20 cellular contexts compared by ENCODE assay signal in genomic region chr14:92755495-92755894, GRCh38. TPM values are rescaled to one million over a fixed set of nuclear protein-coding genes. Genes with fewer than 3 reads are reported as not detected.
DNase-seq lines count a peak whose midpoint lies in the region; ATAC-seq and TF ChIP-seq lines count a peak whose summit lies in the region.
"Had no signal": no experiment of that assay in that cellular context is flagged by ENCODE, and none has a peak within 500 bp of the region (broad histone marks: within the 10 kb centered on the region; RNA-seq: fewer than 3 reads in every experiment).

No MANE protein-coding gene starts in this region.

- H3K27ac ChIP-seq in KOPT-K1 (ENCODE audit: low read depth, low read length, poor library complexity, severe bottlenecking): peak overlapping the region; percentile 11
- H3K27ac ChIP-seq in parathyroid adenoma: no peak overlapping the region
- H3K27ac ChIP-seq in CD4-positive, alpha-beta T cell (ENCODE audit: low read depth, low read length): no peak overlapping the region
- no peak overlapping the region for H3K27ac ChIP-seq in dorsolateral prefrontal cortex
- H3K27ac ChIP-seq: ovary, testis had no signal

- intact Hi-C loops in dendritic cell treated with granulocyte-macrophage colony-stimulating factor and Interleukin-4, amounts not matched to agents 40 ng/mL and 50 ng/mL, for 4 days (cut with micrococcal nuclease): no loop called here
- intact Hi-C loops in CD4-positive, alpha-beta T cell (cut with DNase I, micrococcal nuclease): no loop called here
- intact Hi-C loops in dorsolateral prefrontal cortex (cut with DNase I): no loop called here

- peaks cover 17% of the 10 kb centered on the region for H3K9me3 ChIP-seq in KOPT-K1 (ENCODE audit: insufficient read depth, low read length, poor library complexity, severe bottlenecking)
- H3K9me3 ChIP-seq in parathyroid adenoma (ENCODE audit: control insufficient read depth, low read length): no peaks in the 10 kb centered on the region
- H3K9me3 ChIP-seq in CD4-positive, alpha-beta T cell (ENCODE audit: control insufficient read depth, low read length): no peaks in the 10 kb centered on the region
- H3K9me3 ChIP-seq: BE2C, ovary, testis had no signal

- no peaks in the 10 kb centered on the region for H3K79me2 ChIP-seq in parathyroid adenoma

- no peak overlapping the region for H3K4me2 ChIP-seq in parathyroid adenoma (ENCODE audit: low read length)

- H3K27me3 ChIP-seq in parathyroid adenoma (ENCODE audit: control insufficient read depth, insufficient read depth, low read length): no peaks in the 10 kb centered on the region
- no peaks in the 10 kb centered on the region for H3K27me3 ChIP-seq in CD4-positive, alpha-beta T cell (ENCODE audit: control insufficient read depth, insufficient read depth, low read length)
- no peaks in the 10 kb centered on the region for H3K27me3 ChIP-seq in dorsolateral prefrontal cortex
- H3K27me3 ChIP-seq: BE2C, ovary, testis had no signal

- H3K9ac ChIP-seq in parathyroid adenoma: no peak overlapping the region

- TF ChIP-seq CTCF in parathyroid adenoma (IDR thresholded peaks at IDR 0.05) (no peak), dorsolateral prefrontal cortex (IDR thresholded peaks at IDR 0.05 in 54 of 56, conservative IDR thresholded peaks at IDR 0.05 in 2 of 56; ENCODE audit: low read depth in 1 of 56, partially characterized antibody in 56 of 56) (no peak)
- no peak for TF ChIP-seq CTCF in CD4-positive, alpha-beta T cell (IDR thresholded peaks at IDR 0.05)

- peaks cover 14% of the 10 kb centered on the region for H3K4me1 ChIP-seq in parathyroid adenoma

- no peak overlapping the region for H3K4me3 Mint-ChIP-seq in dendritic cell treated with granulocyte-macrophage colony-stimulating factor and Interleukin-4, amounts not matched to agents 40 ng/mL and 50 ng/mL, for 4 days
- H3K4me3 Mint-ChIP-seq in CD4-positive, alpha-beta T cell: no peak overlapping the region
- H3K4me3 Mint-ChIP-seq: activated B cell treated with CpG ODN at 0.5 μM for 24 hours; activated T-helper 1 cell treated with anti-CD3 and anti-CD28 coated beads, Interleukin-12 subunit alpha, Interleukin-12 subunit beta, Interleukin-2, Interleukin-4 antibody, amounts not matched to agents 30 ng/mL and 10 ng/mL and 1 ng/mL, durations not matched to agents 14 hours and 24 hours and 36 hours; naive B cell had no signal

- no peak for ATAC-seq in GM21717 (IDR thresholded peaks at IDR 0.05; ENCODE audit: unreplicated experiment)
- ATAC-seq in CD4-positive, alpha-beta T cell (ENCODE audit: poor library complexity): no peak

- H3K27ac Mint-ChIP-seq in dendritic cell treated with granulocyte-macrophage colony-stimulating factor and Interleukin-4, amounts not matched to agents 40 ng/mL and 50 ng/mL, for 4 days: peak overlapping the region; percentile 58
- H3K27ac Mint-ChIP-seq in CD4-positive, alpha-beta T cell: no peak overlapping the region
- H3K27ac Mint-ChIP-seq: activated B cell treated with CpG ODN at 0.5 μM for 24 hours; activated T-helper 1 cell treated with anti-CD3 and anti-CD28 coated beads, Interleukin-12 subunit alpha, Interleukin-12 subunit beta, Interleukin-2, Interleukin-4 antibody, amounts not matched to agents 30 ng/mL and 10 ng/mL and 1 ng/mL, durations not matched to agents 14 hours and 24 hours and 36 hours; naive B cell had no signal

- POLR2A ChIA-PET in CD4-positive, alpha-beta T cell (lab: Charles Lee): no interaction called here

- H3K27me3 Mint-ChIP-seq in dendritic cell treated with granulocyte-macrophage colony-stimulating factor and Interleukin-4, amounts not matched to agents 40 ng/mL and 50 ng/mL, for 4 days: peaks cover 13% of the 10 kb centered on the region
- H3K27me3 Mint-ChIP-seq in CD4-positive, alpha-beta T cell: no peaks in the 10 kb centered on the region
- H3K27me3 Mint-ChIP-seq: activated B cell treated with CpG ODN at 0.5 μM for 24 hours, naive B cell had no signal

- DNase-seq in NCI-H2107 treated with DMSO at 0.1 percent for 48 hours (lab: John Stamatoyannopoulos, UW; ENCODE audit: unreplicated experiment) (peak; percentile 12), NCI-H2107 (lab: John Stamatoyannopoulos, UW) (no peak), dorsolateral prefrontal cortex (no peak)
- no peak for DNase-seq in CD4-positive, alpha-beta T cell
- DNase-seq: 8988T; activated B cell treated with CpG ODN at 0.5 μM for 24 hours; BE2C; GDM1; head of caudate nucleus; naive B cell; NCI-H1436 treated with DMSO at 0.1 percent for 48 hours; ovary; small intestine; stimulated activated CD4-positive, alpha-beta T cell treated with anti-CD3 and anti-CD28 coated beads, Interleukin-4, amount 100 ng/mL, for 24 hours; testis had no signal

- H3K36me3 ChIP-seq in KOPT-K1 (ENCODE audit: insufficient read depth, low read length): no peaks in the 10 kb centered on the region
- H3K36me3 ChIP-seq in parathyroid adenoma (ENCODE audit: control insufficient read depth, insufficient read depth, low read length): no peaks in the 10 kb centered on the region
- H3K36me3 ChIP-seq: BE2C, ovary had no signal

- H2AFZ ChIP-seq in parathyroid adenoma: peak overlapping the region; percentile 18

- H3K4me3 ChIP-seq in parathyroid adenoma (ENCODE audit: low read depth, low read length) (no peak overlapping the region), dorsolateral prefrontal cortex (no peak overlapping the region)
- H3K4me3 ChIP-seq: ovary, testis had no signal

- peaks cover 14% of the 10 kb centered on the region for H3K36me3 Mint-ChIP-seq in dendritic cell treated with granulocyte-macrophage colony-stimulating factor and Interleukin-4, amounts not matched to agents 40 ng/mL and 50 ng/mL, for 4 days (ENCODE audit: low read depth)
- no peaks in the 10 kb centered on the region for H3K36me3 Mint-ChIP-seq in CD4-positive, alpha-beta T cell (ENCODE audit: low read depth)
- H3K36me3 Mint-ChIP-seq: naive B cell had no signal

- H3K9me3 Mint-ChIP-seq in dendritic cell treated with granulocyte-macrophage colony-stimulating factor and Interleukin-4, amounts not matched to agents 40 ng/mL and 50 ng/mL, for 4 days: peaks cover 34% of the 10 kb centered on the region
- H3K9me3 Mint-ChIP-seq in CD4-positive, alpha-beta T cell: no peaks in the 10 kb centered on the region

- H3K4me1 Mint-ChIP-seq in dendritic cell treated with granulocyte-macrophage colony-stimulating factor and Interleukin-4, amounts not matched to agents 40 ng/mL and 50 ng/mL, for 4 days (ENCODE audit: low read depth): peaks cover 48% of the 10 kb centered on the region
- H3K4me1 Mint-ChIP-seq in CD4-positive, alpha-beta T cell (ENCODE audit: low read depth): peaks cover 13% of the 10 kb centered on the region

- CTCF ChIA-PET in CD4-positive, alpha-beta T cell (lab: Charles Lee): no interaction called here

RNA-seq across cellular contexts. Expression of gene LGMN, which starts 7.1 kb away (rescaled TPM):
- 1 to 10 TPM; 4.5 to 4.9 TPM for total RNA-seq in CD4-positive, alpha-beta T cell
- 10 to 100 TPM; 34.8 to 93.8 (median 64.1) TPM for total RNA-seq in dorsolateral prefrontal cortex

RNA-seq across cellular contexts. Expression of gene GOLGA5, which starts 38.6 kb away (rescaled TPM):
- 1 to 10 TPM; 5.2 to 6.8 TPM for total RNA-seq in CD4-positive, alpha-beta T cell
- total RNA-seq in dorsolateral prefrontal cortex: 10 to 100 TPM; 20.5 to 37.1 (median 26.5) TPM

Comparison
In these comparisons a context has a peak if more than half of its experiments do, and no peak if none do; other contexts are left out.
1. RNA of gene LGMN, which starts 7.1 kb away (total RNA-seq): 34.8 to 93.8 TPM in dorsolateral prefrontal cortex; 4.5 to 4.9 TPM in CD4-positive, alpha-beta T cell; every median in the first group is over 4 times any median in the second.